In genomic region chr4:98658287-98659105, GRCh38 we compare ENCODE assay signal across 8 cellular contexts. TPM values are rescaled to one million over a fixed set of nuclear protein-coding genes. Genes with fewer than 3 reads are reported as not detected.
DNase-seq lines count a peak whose midpoint lies in the region; ATAC-seq lines count a peak whose summit lies in the region.

Gene TSPAN5 (minus strand): TSS chr4:98658611.

- in situ Hi-C loops in KBM-7 (cut with MboI; ENCODE audit: low pct_unique_long_range_greater_than_20kb, low sequenced_read_pairs) = no loop called here

- DNase-seq in DMS53 treated with DMSO at 0.1 percent for 48 hours (lab: John Stamatoyannopoulos, UW; ENCODE audit: unreplicated experiment) (peak; percentile 57), KBM-7 (peak; percentile 77), SKM-1 treated with dmso at 0.1 percent for 144 hours (lab: John Stamatoyannopoulos, UW; ENCODE audit: unreplicated experiment) (peak; percentile 82), globus pallidus (ENCODE audit: low spot score) (peak; percentile 86), occipital lobe (lab: John Stamatoyannopoulos, UW) (peak; percentile 69), superior temporal gyrus (ENCODE audit: extremely low spot score) (peak; percentile 82)
- peak; percentile 88 for DNase-seq in activated naive CD4-positive, alpha-beta T cell treated with anti-CD3 and anti-CD28 coated beads, Interleukin-2, amount 50 U/mL, for 16 hours

- peak; percentile 78 for ATAC-seq in GM21723 (IDR thresholded peaks at IDR 0.05; ENCODE audit: unreplicated experiment)

RNA-seq across cellular contexts. Expression of gene TSPAN5, which starts in this region (rescaled TPM):
- total RNA-seq in occipital lobe = 90.5 TPM

Comparison
In these comparisons a context has a peak if more than half of its experiments do, and no peak if none do; other contexts are left out.
1. Peak in every context shown above with its lines: DNase-seq and ATAC-seq.